ENCODE assay signal across 15 cellular contexts in the genomic region with DNA sequence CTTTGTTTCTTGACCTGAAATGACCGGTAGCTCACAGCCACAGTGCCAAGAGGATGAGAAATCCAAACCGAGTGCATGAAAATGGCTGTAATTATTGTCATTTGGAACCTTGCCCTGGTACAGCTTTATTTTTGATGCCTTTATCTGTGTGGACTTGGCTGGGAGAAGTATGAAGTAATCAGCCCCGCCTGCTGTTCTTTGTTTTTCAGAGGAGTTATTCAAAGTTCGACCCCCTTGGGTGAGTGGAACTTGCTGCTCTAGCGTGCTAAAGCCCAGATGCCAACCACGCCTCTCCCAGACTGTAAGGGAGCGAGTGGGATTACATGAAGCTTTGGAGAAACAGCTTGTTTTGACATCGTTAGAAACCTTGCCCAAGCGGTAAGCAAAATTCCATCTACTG. TPM values are rescaled to one million over a fixed set of nuclear protein-coding genes. Genes with fewer than 3 reads are reported as not detected.
DNase-seq lines count a peak whose midpoint lies in the region; ATAC-seq, FAIRE-seq and TF ChIP-seq lines count a peak whose summit lies in the region.
"Had no signal": no experiment of that assay in that cellular context is flagged by ENCODE, and none has a peak within 500 bp of the region (broad histone marks: within the 10 kb centered on the region; RNA-seq: fewer than 3 reads in every experiment).

No MANE protein-coding gene starts in this region.

- in situ Hi-C loops in HepG2 (cut with HindIII; ENCODE audit: extremely low pct_ligation_motif_present, low pct_unique_long_range_greater_than_20kb) (no loop called here), ACHN (cut with HindIII; ENCODE audit: low pct_ligation_motif_present, low pct_unique_long_range_greater_than_20kb, low sequenced_read_pairs) (no loop called here)

- no peak overlapping the region for H3K4me3 ChIP-seq in HepG2 (replicated peaks in 1 of 3; ENCODE audit: insufficient read depth in 1 of 3, low read depth in 2 of 3, low read length in 3 of 3)
- H3K4me3 ChIP-seq in right lobe of liver: no peak overlapping the region
- no peak overlapping the region for H3K4me3 ChIP-seq in astrocyte (ENCODE audit: insufficient read depth, low read depth, low read length)
- no peak overlapping the region for H3K4me3 ChIP-seq in hepatocyte
- H3K4me3 ChIP-seq: BLaER1, SK-N-MC had no signal

- H3K27me3 ChIP-seq in HepG2 (ENCODE audit: control insufficient read depth in 1 of 2, insufficient read depth in 2 of 2, low read length in 2 of 2): no peaks in the 10 kb centered on the region; a peak in 1 of 5 replicates
- no peaks in the 10 kb centered on the region for H3K27me3 ChIP-seq in right lobe of liver
- no peaks in the 10 kb centered on the region for H3K27me3 ChIP-seq in astrocyte (ENCODE audit: insufficient read depth, low read length)
- H3K27me3 ChIP-seq in hepatocyte: no peaks in the 10 kb centered on the region
- H3K27me3 ChIP-seq: BLaER1 had no signal

- TF ChIP-seq EP300 in HepG2 (IDR thresholded peaks at IDR 0.05; ENCODE audit: low read depth in 2 of 2, low read length in 2 of 2): no peak
- no peak for TF ChIP-seq EP300 in HepG2 (CRISPR knock-in tag; IDR thresholded peaks at IDR 0.05; ENCODE audit: borderline replicate concordance)

- H3K27me3 Mint-ChIP-seq in astrocyte (ENCODE audit: low read depth, unreplicated experiment): no peaks in the 10 kb centered on the region
- H3K27me3 Mint-ChIP-seq: naive B cell had no signal

- no peak overlapping the region for H3K4me3 Mint-ChIP-seq in astrocyte (ENCODE audit: unreplicated experiment)
- H3K4me3 Mint-ChIP-seq: naive B cell had no signal

- H2AFZ ChIP-seq in HepG2 (ENCODE audit: low read length) (peak overlapping the region; percentile 36), astrocyte (ENCODE audit: low read depth, low read length) (peak overlapping the region; percentile 60), hepatocyte (no peak overlapping the region)

- intact Hi-C loops in HepG2 (cut with micrococcal nuclease; ENCODE audit: unreplicated experiment) (no loop called here), right lobe of liver (cut with DNase I) (no loop called here)

- WGBS in HepG2 (ENCODE audit: low lambda C conversion rate): under 1% methylated on average over 9 of the region's 9 CpGs
- 49% methylated on average over 7 of the region's 9 CpGs for WGBS in right lobe of liver (ENCODE audit: insufficient coverage, low coverage, low lambda C conversion rate, missing lambda C conversion rate)
- 62% methylated on average over 9 of the region's 9 CpGs for WGBS in hepatocyte (ENCODE audit: low lambda C conversion rate, missing lambda C conversion rate)

- H3K9ac ChIP-seq in HepG2 (ENCODE audit: insufficient read depth, low read depth, low read length): no peak overlapping the region
- no peak overlapping the region for H3K9ac ChIP-seq in astrocyte (ENCODE audit: low read length)
- H3K9ac ChIP-seq: BLaER1 had no signal

- H3K9me3 ChIP-seq in HepG2 (ENCODE audit: low read length) (no peaks in the 10 kb centered on the region), right lobe of liver (no peaks in the 10 kb centered on the region), astrocyte (ENCODE audit: insufficient read depth, low read depth, low read length) (no peaks in the 10 kb centered on the region), hepatocyte (ENCODE audit: low read depth) (no peaks in the 10 kb centered on the region)
- H3K9me3 ChIP-seq: BLaER1 had no signal

- H3K4me1 Mint-ChIP-seq in astrocyte (ENCODE audit: low read depth, unreplicated experiment): no peaks in the 10 kb centered on the region
- H3K4me1 Mint-ChIP-seq: naive B cell had no signal

- no peaks in the 10 kb centered on the region for H3K9me2 ChIP-seq in hepatocyte (replicated peaks; ENCODE audit: insufficient read depth)

- H3K27ac Mint-ChIP-seq in astrocyte (ENCODE audit: unreplicated experiment): no peak overlapping the region
- H3K27ac Mint-ChIP-seq: naive B cell had no signal

- TF ChIP-seq POLR2A in HepG2 (IDR thresholded peaks at IDR 0.05; ENCODE audit: insufficient read depth in 1 of 2, low read depth in 2 of 2, low read length in 2 of 2) (no peak), right lobe of liver (IDR thresholded peaks at IDR 0.05) (no peak), GM18505 (IDR thresholded peaks at IDR 0.05; ENCODE audit: borderline replicate concordance, extremely low read depth, insufficient read depth, insufficient read length) (no peak)

- TF ChIP-seq RAD21 in HepG2 (CRISPR knock-in tag; IDR thresholded peaks at IDR 0.05): no peak

- no peaks in the 10 kb centered on the region for H3K9me3 Mint-ChIP-seq in astrocyte (ENCODE audit: unreplicated experiment)

- BruUV-seq in HepG2 (replicated peaks; lab: Mats Ljungman, UMichigan): no TSS peak

- peak overlapping the region; percentile 36 for H3K4me2 ChIP-seq in HepG2 (ENCODE audit: low read depth, low read length)
- H3K4me2 ChIP-seq in astrocyte (ENCODE audit: low read length): peak overlapping the region; percentile 60
- H3K4me2 ChIP-seq in hepatocyte: no peak overlapping the region
- H3K4me2 ChIP-seq: BLaER1 had no signal

- no peaks in the 10 kb centered on the region for H3K79me2 ChIP-seq in HepG2 (ENCODE audit: insufficient read depth, low read length)
- H3K79me2 ChIP-seq in astrocyte (ENCODE audit: insufficient read depth, low read length): no peaks in the 10 kb centered on the region
- H3K79me2 ChIP-seq in hepatocyte: no peaks in the 10 kb centered on the region

- H3K27ac ChIP-seq in HepG2 (ENCODE audit: extremely low read length, insufficient read depth, low read length): no peak overlapping the region
- no peak overlapping the region for H3K27ac ChIP-seq in right lobe of liver
- H3K27ac ChIP-seq in astrocyte (ENCODE audit: low read depth, low read length): no peak overlapping the region
- no peak overlapping the region for H3K27ac ChIP-seq in hepatocyte
- H3K27ac ChIP-seq: BLaER1, SK-N-MC had no signal

- TF ChIP-seq CTCF in HepG2 (CRISPR knock-in tag; IDR thresholded peaks at IDR 0.05) (no peak), right lobe of liver (IDR thresholded peaks at IDR 0.05) (no peak), astrocyte (IDR thresholded peaks at IDR 0.05; ENCODE audit: insufficient read depth, low read depth, low read length) (no peak), hepatocyte (IDR thresholded peaks at IDR 0.05; ENCODE audit: poor library complexity) (no peak)

- ATAC-seq in HepG2 (peak; percentile 79), right lobe of liver (no peak), GM18505 (IDR thresholded peaks at IDR 0.05; ENCODE audit: unreplicated experiment) (no peak)

- POLR2A ChIA-PET in HepG2 (lab: Yijun Ruan, JAX): no interaction called here

- FAIRE-seq in HepG2 (lab: Jason Lieb, UNC) (no peak), astrocyte (lab: Jason Lieb, UNC) (no peak)
- FAIRE-seq: bronchial epithelial cell, GM12891 had no signal

- peak; percentile 24 for DNase-seq in HepG2 (ENCODE audit: low spot score)
- DNase-seq in right lobe of liver: no peak
- DNase-seq in astrocyte (ENCODE audit: low read depth): peak; percentile 54
- peak; percentile 21 for DNase-seq in hepatocyte (ENCODE audit: low spot score)
- DNase-seq in cerebellar nuclear complex (lab: John Stamatoyannopoulos, UW): no peak
- DNase-seq in stimulated activated CD4-positive, alpha-beta T cell treated with anti-CD3 and anti-CD28 coated beads, Interleukin-2, amount 100 ng/mL, for 24 hours: no peak
- DNase-seq in ACHN: no peak
- DNase-seq: naive B cell, NCI-H1436 had no signal

- H3K36me3 ChIP-seq in HepG2 (replicated peaks in 1 of 2; ENCODE audit: control insufficient read depth in 1 of 2, insufficient read depth in 2 of 2, low read length in 2 of 2) (no peaks in the 10 kb centered on the region), right lobe of liver (no peaks in the 10 kb centered on the region), astrocyte (ENCODE audit: insufficient read depth, low read length) (no peaks in the 10 kb centered on the region), hepatocyte (replicated peaks; ENCODE audit: insufficient read depth, low read depth) (no peaks in the 10 kb centered on the region)
- H3K36me3 ChIP-seq: BLaER1 had no signal

- CTCF ChIA-PET in HepG2 (lab: Yijun Ruan, JAX; ENCODE audit: low intra/inter-chr PET ratio, low total read pairs): no interaction called here

- H3K4me1 ChIP-seq in HepG2 (ENCODE audit: insufficient read depth, low read length): peaks cover 9% of the 10 kb centered on the region
- no peaks in the 10 kb centered on the region for H3K4me1 ChIP-seq in right lobe of liver
- no peaks in the 10 kb centered on the region for H3K4me1 ChIP-seq in astrocyte (ENCODE audit: insufficient read depth, low read length)
- peaks cover 4% of the 10 kb centered on the region for H3K4me1 ChIP-seq in hepatocyte (ENCODE audit: insufficient read depth)
- H3K4me1 ChIP-seq: BLaER1 had no signal

- no peaks in the 10 kb centered on the region for H4K20me1 ChIP-seq in HepG2 (ENCODE audit: insufficient read depth, low read length)
- H4K20me1 ChIP-seq in astrocyte (ENCODE audit: insufficient read depth, low read length): no peaks in the 10 kb centered on the region
- H4K20me1 ChIP-seq in hepatocyte (ENCODE audit: insufficient read depth, poor library complexity, severe bottlenecking): no peaks in the 10 kb centered on the region
- H4K20me1 ChIP-seq: BLaER1 had no signal

- H3K36me3 Mint-ChIP-seq in astrocyte (ENCODE audit: low read depth, unreplicated experiment): no peaks in the 10 kb centered on the region

RNA-seq across cellular contexts. Expression of gene ECT2L, which starts 48.3 kb away (rescaled TPM):
- total RNA-seq in HepG2 (2016; rRNA removed; fragmentation: Illumina TruSeq; extraction: Trizol): not detected in 2 replicates
- 0.10 TPM in 1 of 2 replicates, not detected in the other for total RNA-seq in HepG2 (2016; cell fraction: cytosol; rRNA removed; fragmentation: Illumina TruSeq; extraction: Trizol; ENCODE audit: low read depth)
- not detected in 2 replicates for total RNA-seq in HepG2 (2016; cell fraction: insoluble cytoplasmic fraction; rRNA removed; fragmentation: Illumina TruSeq; extraction: Trizol)
- total RNA-seq in HepG2 (2016; cell fraction: membrane; rRNA removed; fragmentation: Illumina TruSeq; extraction: Trizol): not detected in 2 replicates
- total RNA-seq in HepG2 (2016; cell fraction: nucleus; rRNA removed; fragmentation: Illumina TruSeq; extraction: Trizol): not detected in 2 replicates
- polyA plus RNA-seq in HepG2 (2011; rRNA removed): 0.05 and 0.12 TPM in 2 replicates
- not detected in 2 replicates for polyA plus RNA-seq in HepG2 (2011; cell fraction: cytosol; rRNA removed)
- 0.10 TPM in 2 replicates for polyA plus RNA-seq in HepG2 (2011; cell fraction: nucleus; rRNA removed)
- 0.05 and 0.08 TPM in 2 replicates for polyA plus RNA-seq in HepG2 (2012)
- polyA plus RNA-seq in HepG2 (2016; cell fraction: cytosol; fragmentation: Illumina TruSeq; extraction: Trizol; ENCODE audit: low read depth): not detected in 2 replicates
- polyA plus RNA-seq in HepG2 (2016; cell fraction: insoluble cytoplasmic fraction; fragmentation: Illumina TruSeq; extraction: Trizol; ENCODE audit: low read depth): not detected in 2 replicates
- not detected in 2 replicates for polyA plus RNA-seq in HepG2 (2016; cell fraction: membrane; fragmentation: Illumina TruSeq; extraction: Trizol; ENCODE audit: low read depth)
- not detected in 2 replicates for polyA plus RNA-seq in HepG2 (2016; cell fraction: nucleus; fragmentation: Illumina TruSeq; extraction: Trizol; ENCODE audit: insufficient read depth, low read depth)
- not detected in 2 replicates for polyA minus RNA-seq in HepG2 (2011; rRNA and poly(A)+ RNA removed; ENCODE audit: low replicate concordance)
- polyA minus RNA-seq in HepG2 (2011; cell fraction: cytosol; rRNA and poly(A)+ RNA removed): not detected in 2 replicates
- polyA minus RNA-seq in HepG2 (2011; cell fraction: nucleus; rRNA and poly(A)+ RNA removed): 0.26 TPM in 1 of 2 replicates, not detected in the other
- not detected for total RNA-seq in right lobe of liver
- total RNA-seq in astrocyte: not detected in 2 replicates
- 0.16 TPM in 1 of 2 replicates, not detected in the other for total RNA-seq in hepatocyte
- polyA plus RNA-seq in hepatocyte: 0.04 TPM in 1 of 2 replicates, not detected in the other
- total RNA-seq: activated CD8-positive, alpha-beta memory T cell treated with anti-CD3 and anti-CD28 coated beads for 36 hours; bronchial epithelial cell had no signal

Comparison
In these comparisons a context has a peak if more than half of its experiments do, and no peak if none do; other contexts are left out.
1. DNase-seq: peak in HepG2 (single experiment), astrocyte (single experiment) and hepatocyte (single experiment); none in right lobe of liver (0 of 3), cerebellar nuclear complex (0 of 2), stimulated activated CD4-positive, alpha-beta T cell treated with anti-CD3 and anti-CD28 coated beads, Interleukin-2, amount 100 ng/mL, for 24 hours (0 of 2) and ACHN (single experiment).